11 cellular contexts compared by ENCODE assay signal in genomic region chr2:8986327-8986976, GRCh38. TPM values are rescaled to one million over a fixed set of nuclear protein-coding genes. Genes with fewer than 3 reads are reported as not detected.
DNase-seq lines count a peak whose midpoint lies in the region; ATAC-seq and TF ChIP-seq lines count a peak whose summit lies in the region.
"Had no signal": no experiment of that assay in that cellular context is flagged by ENCODE, and none has a peak within 500 bp of the region (broad histone marks: within the 10 kb centered on the region; RNA-seq: fewer than 3 reads in every experiment).

No MANE protein-coding gene starts in this region.

- no peaks in the 10 kb centered on the region for H3K79me1 ChIP-seq in H9 (ENCODE audit: insufficient read depth, low read depth, low read length, poor library complexity, severe bottlenecking)

- H2BK120ac ChIP-seq in H9 (ENCODE audit: low read depth, low read length, poor library complexity, severe bottlenecking): no peak overlapping the region

- no peak overlapping the region for H4K8ac ChIP-seq in H9 (replicated peaks; ENCODE audit: insufficient read length, low read depth, low read length)

- no peaks in the 10 kb centered on the region for H3K36me3 ChIP-seq in SK-N-SH (replicated peaks in 1 of 2; ENCODE audit: control insufficient read depth in 1 of 2, insufficient read depth in 2 of 2, low read length in 1 of 2)

- ATAC-seq in Right ventricle myocardium inferior: no peak

- intact Hi-C loops in Right ventricle myocardium inferior (cut with DNase I): no loop called here

- no peak overlapping the region for H3K4me3 Mint-ChIP-seq in H9

- H3K9me3 ChIP-seq in H9 (ENCODE audit: control insufficient read depth, low read depth, low read length): no peaks in the 10 kb centered on the region
- H3K9me3 ChIP-seq in SK-N-SH: no peaks in the 10 kb centered on the region

- H3K4me2 ChIP-seq in H9 (ENCODE audit: insufficient read depth, insufficient read length, low read length) (no peak overlapping the region), SK-N-SH (no peak overlapping the region)

- H3K9me2 ChIP-seq in SK-N-SH: no peaks in the 10 kb centered on the region

- no peak for TF ChIP-seq EP300 in SK-N-SH (IDR thresholded peaks at IDR 0.05; ENCODE audit: borderline replicate concordance in 1 of 2, low read depth in 1 of 2, low read length in 1 of 2)

- no peak overlapping the region; a peak in 1 of 4 replicates for H3K4me3 ChIP-seq in SK-N-SH (ENCODE audit: low read depth in 2 of 2, low read length in 1 of 2)

- TF ChIP-seq CTCF in H9 (conservative IDR thresholded peaks at IDR 0.05) (peak; percentile 77), SK-N-SH (IDR thresholded peaks at IDR 0.05) (peak; percentile 47)

- POLR2A ChIA-PET in SK-N-SH (lab: Yijun Ruan, JAX): no interaction called here

- H3K56ac ChIP-seq in H9 (ENCODE audit: insufficient read length, low read depth, low read length): no peak overlapping the region

- H3K27me3 Mint-ChIP-seq in H9 (ENCODE audit: low read depth): no peaks in the 10 kb centered on the region
- H3K27me3 Mint-ChIP-seq: stimulated activated naive B cell treated with anti-CD40 and anti-IgM and Interleukin-4, amounts not matched to agents 10 μg/mL and 1 μg/mL and 100 μg/mL, for 72 hours had no signal

- H2AFZ ChIP-seq in H9 (ENCODE audit: low read length): no peak overlapping the region
- no peak overlapping the region for H2AFZ ChIP-seq in SK-N-SH (ENCODE audit: low read depth)

- no peak overlapping the region for H2BK20ac ChIP-seq in H9 (ENCODE audit: low read depth, low read length, poor library complexity, severe bottlenecking)

- no peak overlapping the region for H3K9ac ChIP-seq in H9 (ENCODE audit: extremely low read depth, insufficient read length, low read length)
- H3K9ac ChIP-seq in SK-N-SH: no peak overlapping the region

- no peak overlapping the region for H4K91ac ChIP-seq in H9 (ENCODE audit: insufficient read length, low read depth, low read length)

- WGBS in H9 (ENCODE audit: extremely low coverage, insufficient read length, low lambda C conversion rate): no CpG with 5 or more reads among the region's 11 CpGs
- WGBS in SK-N-SH (ENCODE audit: low lambda C conversion rate): 93% methylated on average over 11 of the region's 11 CpGs

- no peak overlapping the region for H4K5ac ChIP-seq in H9 (ENCODE audit: insufficient read length, low read depth, low read length)

- H3K79me2 ChIP-seq in H9 (ENCODE audit: insufficient read depth, low read length): no peaks in the 10 kb centered on the region; the same call in 1 of the 2 replicates
- peaks cover 98% of the 10 kb centered on the region for H3K79me2 ChIP-seq in SK-N-SH (ENCODE audit: insufficient read depth)

- DNase-seq in DMS53 (lab: John Stamatoyannopoulos, UW) (peak; percentile 24), DMS53 treated with DMSO at 0.1 percent for 48 hours (lab: John Stamatoyannopoulos, UW; ENCODE audit: unreplicated experiment) (no peak), H9 (peak; percentile 75), SK-N-SH (no peak), islet precursor cell (peak; percentile 72), Right ventricle myocardium inferior (ENCODE audit: missing footprints) (no peak)
- no peak for DNase-seq in activated CD4-positive, CD25-positive, alpha-beta regulatory T cell (lab: John Stamatoyannopoulos, UW)
- no peak for DNase-seq in activated CD8-positive, alpha-beta memory T cell treated with anti-CD3 and anti-CD28 coated beads, Interleukin-2, amount 50 U/mL, for 48 hours
- DNase-seq: central memory CD4-positive, alpha-beta T cell; NCI-H2081; stimulated activated naive B cell treated with anti-CD40 and anti-IgM and Interleukin-4, amounts not matched to agents 10 μg/mL and 1 μg/mL and 100 μg/mL, for 72 hours had no signal

- H3K27me3 ChIP-seq in H9 (ENCODE audit: insufficient read depth, low read length) (no peaks in the 10 kb centered on the region), SK-N-SH (ENCODE audit: insufficient read depth) (no peaks in the 10 kb centered on the region)

- H3K4me1 ChIP-seq in H9 (ENCODE audit: insufficient read depth, low read length) (no peaks in the 10 kb centered on the region), SK-N-SH (ENCODE audit: control insufficient read depth in 1 of 2, insufficient read depth in 2 of 2, low read depth in 1 of 2, low read length in 1 of 2) (peaks cover 7 to 36% of the 10 kb centered on the region in 2 experiments)

- no peak overlapping the region for H2BK12ac ChIP-seq in H9 (ENCODE audit: insufficient read length, low read depth, low read length)

- no peaks in the 10 kb centered on the region for H3K36me3 Mint-ChIP-seq in H9 (ENCODE audit: insufficient read depth in 1 of 3, low read depth in 3 of 3)
- H3K36me3 Mint-ChIP-seq: stimulated activated naive B cell treated with anti-CD40 and anti-IgM and Interleukin-4, amounts not matched to agents 10 μg/mL and 1 μg/mL and 100 μg/mL, for 72 hours had no signal

- H2BK5ac ChIP-seq in H9 (ENCODE audit: insufficient read length, low read length): no peak overlapping the region

- H3K27ac Mint-ChIP-seq in H9: no peak overlapping the region
- H3K27ac Mint-ChIP-seq: stimulated activated naive B cell treated with anti-CD40 and anti-IgM and Interleukin-4, amounts not matched to agents 10 μg/mL and 1 μg/mL and 100 μg/mL, for 72 hours had no signal

- H3K4ac ChIP-seq in H9 (ENCODE audit: low read depth, low read length): no peak overlapping the region

- H3K27ac ChIP-seq in H9 (ENCODE audit: insufficient read length, low read depth, low read length) (no peak overlapping the region), SK-N-SH (ENCODE audit: low read depth in 2 of 2, low read length in 1 of 2) (peak overlapping the region in 1 of 2 experiments; percentile 21; a peak in 1 of 4 replicates)

- H3F3A ChIP-seq in SK-N-SH (replicated peaks; ENCODE audit: insufficient read depth): peaks cover 23% of the 10 kb centered on the region

- H2AK5ac ChIP-seq in H9 (ENCODE audit: insufficient read length, low read length): no peak overlapping the region

- no peak overlapping the region for H3K23ac ChIP-seq in H9 (ENCODE audit: insufficient read length, low read depth, low read length)

- H4K20me1 ChIP-seq in H9 (ENCODE audit: control insufficient read depth, insufficient read depth, insufficient read length) (no peaks in the 10 kb centered on the region), SK-N-SH (ENCODE audit: insufficient read depth) (no peaks in the 10 kb centered on the region)

- H2BK15ac ChIP-seq in H9 (ENCODE audit: low read depth, low read length): no peak overlapping the region

- TF ChIP-seq RAD21 in SK-N-SH (IDR thresholded peaks at IDR 0.05; ENCODE audit: low read length): peak; percentile 59

- no peaks in the 10 kb centered on the region for H3K9me3 Mint-ChIP-seq in H9
- H3K9me3 Mint-ChIP-seq: stimulated activated naive B cell treated with anti-CD40 and anti-IgM and Interleukin-4, amounts not matched to agents 10 μg/mL and 1 μg/mL and 100 μg/mL, for 72 hours had no signal

- no peak overlapping the region for H3T11ph ChIP-seq in H9 (ENCODE audit: low read length)

- CTCF ChIA-PET in SK-N-SH (lab: Yijun Ruan, JAX): interaction anchor here (1.1 to 1.3 kb wide), 3 partner anchors 10 to 106 kb away, joined by 3 to 4 read pairs (median 4); no protein-coding TSS in a partner anchor

- no peaks in the 10 kb centered on the region for H3K23me2 ChIP-seq in H9 (ENCODE audit: insufficient read length, low read depth, low read length, poor library complexity, severe bottlenecking)

- no peak overlapping the region for H3K14ac ChIP-seq in H9 (ENCODE audit: insufficient read depth, low read length)

- H3K18ac ChIP-seq in H9 (ENCODE audit: insufficient read length, low read depth, low read length): no peak overlapping the region

- peaks cover 23 to 26% of the 10 kb centered on the region in 2 experiments for H3K4me1 Mint-ChIP-seq in H9

TF ChIP-seq in SK-N-SH, 30 proteins besides CTCF, POLR2A, EP300 and RAD21:
- TF ChIP-seq FOSL2 (IDR thresholded peaks at IDR 0.05; ENCODE audit: borderline replicate concordance, low read depth): no peak
- TF ChIP-seq POLR2AphosphoS5 (IDR thresholded peaks at IDR 0.05; ENCODE audit: low read depth, low read length): no peak
- TF ChIP-seq, protein P1, sequence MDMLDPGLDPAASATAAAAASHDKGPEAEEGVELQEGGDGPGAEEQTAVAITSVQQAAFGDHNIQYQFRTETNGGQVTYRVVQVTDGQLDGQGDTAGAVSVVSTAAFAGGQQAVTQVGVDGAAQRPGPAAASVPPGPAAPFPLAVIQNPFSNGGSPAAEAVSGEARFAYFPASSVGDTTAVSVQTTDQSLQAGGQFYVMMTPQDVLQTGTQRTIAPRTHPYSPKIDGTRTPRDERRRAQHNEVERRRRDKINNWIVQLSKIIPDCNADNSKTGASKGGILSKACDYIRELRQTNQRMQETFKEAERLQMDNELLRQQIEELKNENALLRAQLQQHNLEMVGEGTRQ (IDR thresholded peaks at IDR 0.05; ENCODE audit: borderline replicate concordance, low read depth, low read length): no peak
- TF ChIP-seq SMC3 (IDR thresholded peaks at IDR 0.05; ENCODE audit: low read depth, low read length): peak; percentile 24; the same call in 1 of the 2 replicates
- TF ChIP-seq, protein P2, sequence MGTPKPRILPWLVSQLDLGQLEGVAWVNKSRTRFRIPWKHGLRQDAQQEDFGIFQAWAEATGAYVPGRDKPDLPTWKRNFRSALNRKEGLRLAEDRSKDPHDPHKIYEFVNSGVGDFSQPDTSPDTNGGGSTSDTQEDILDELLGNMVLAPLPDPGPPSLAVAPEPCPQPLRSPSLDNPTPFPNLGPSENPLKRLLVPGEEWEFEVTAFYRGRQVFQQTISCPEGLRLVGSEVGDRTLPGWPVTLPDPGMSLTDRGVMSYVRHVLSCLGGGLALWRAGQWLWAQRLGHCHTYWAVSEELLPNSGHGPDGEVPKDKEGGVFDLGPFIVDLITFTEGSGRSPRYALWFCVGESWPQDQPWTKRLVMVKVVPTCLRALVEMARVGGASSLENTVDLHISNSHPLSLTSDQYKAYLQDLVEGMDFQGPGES (IDR thresholded peaks at IDR 0.05; ENCODE audit: low read depth, low read length): no peak

RNA-seq across cellular contexts. Expression of gene MBOAT2, which starts 17.0 kb away (rescaled TPM):
- total RNA-seq in H9 (2021): 20.2 and 23.4 TPM in 2 replicates
- 33.9 and 41.3 TPM in 2 replicates for polyA plus RNA-seq in SK-N-SH (2012; rRNA removed)
- polyA plus RNA-seq in SK-N-SH (2012; cell fraction: cytosol; rRNA removed): 32.1 and 33.3 TPM in 2 replicates
- 63.1 and 166 TPM in 2 replicates for polyA plus RNA-seq in SK-N-SH (2012; cell fraction: nucleus; rRNA removed)
- total RNA-seq in Right ventricle myocardium inferior: 13.9 TPM

Comparison
In these comparisons a context has a peak if more than half of its experiments do, and no peak if none do; other contexts are left out.
1. DNase-seq: peak in DMS53 (single experiment), H9 (single experiment) and islet precursor cell (single experiment); none in DMS53 treated with DMSO at 0.1 percent for 48 hours (single experiment), SK-N-SH (single experiment), activated CD4-positive, CD25-positive, alpha-beta regulatory T cell (0 of 4), activated CD8-positive, alpha-beta memory T cell treated with anti-CD3 and anti-CD28 coated beads, Interleukin-2, amount 50 U/mL, for 48 hours (single experiment) and Right ventricle myocardium inferior (single experiment).